20 cellular contexts compared by ENCODE assay signal in genomic region chr11:120308081-120308480, GRCh38. TPM values are rescaled to one million over a fixed set of nuclear protein-coding genes. Genes with fewer than 3 reads are reported as not detected.
A peak's percentile ranks its signal among the peaks of the same experiment; 100 is the strongest.
DNase-seq lines count a peak whose midpoint lies in the region; ATAC-seq and TF ChIP-seq lines count a peak whose summit lies in the region.
"Had no signal": no experiment of that assay in that cellular context is flagged by ENCODE, and none has a peak within 500 bp of the region (broad histone marks: within the 10 kb centered on the region; RNA-seq: fewer than 3 reads in every experiment).

No MANE protein-coding gene starts in this region.

- peaks cover 6 to 55% (median 19%) of the 10 kb centered on the region in 3 donors for H3K4me1 ChIP-seq in esophagus squamous epithelium

- no peaks in the 10 kb centered on the region for H3K36me3 ChIP-seq in esophagus squamous epithelium
- H3K36me3 ChIP-seq: BLaER1 had no signal

- H3K36me3 Mint-ChIP-seq in T-helper 17 cell (ENCODE audit: low read depth): no peaks in the 10 kb centered on the region
- H3K36me3 Mint-ChIP-seq: CD14-positive monocyte; CD8-positive, alpha-beta memory T cell had no signal

- H3K4me3 ChIP-seq in esophagus squamous epithelium: no peak overlapping the region
- H3K4me3 ChIP-seq: BLaER1, GM12878, GM23248 had no signal

- H3K27ac ChIP-seq in cingulate gyrus (ENCODE audit: low read depth, low read length): peak overlapping the region; percentile 29
- H3K27ac ChIP-seq in esophagus squamous epithelium: peak overlapping the region in 3 of 4 donors; percentile 52 to 57 (median 54)
- H3K27ac ChIP-seq: BLaER1, GM23248 had no signal

- WGBS in esophagus squamous epithelium, 2 donors: 83 to 96% methylated on average over 6 to 7 of the region's 7 CpGs

- no peak for ATAC-seq in T-helper 17 cell
- ATAC-seq in HG03045 (IDR thresholded peaks at IDR 0.05; ENCODE audit: unreplicated experiment): no peak
- ATAC-seq: GM12878 had no signal

- TF ChIP-seq CTCF in esophagus squamous epithelium (IDR thresholded peaks at IDR 0.05): no peak

- peaks cover 39% of the 10 kb centered on the region for H3K27me3 Mint-ChIP-seq in T-helper 17 cell

- H3K9me3 ChIP-seq in T-helper 17 cell (ENCODE audit: control insufficient read depth, low read length, poor library complexity, severe bottlenecking) (peaks cover 3% of the 10 kb centered on the region), esophagus squamous epithelium (no peaks in the 10 kb centered on the region)
- H3K9me3 ChIP-seq: BLaER1 had no signal

- H3K27me3 ChIP-seq in esophagus squamous epithelium: peaks cover 0 to 5% (median 0%) of the 10 kb centered on the region in 4 donors
- H3K27me3 ChIP-seq: BLaER1 had no signal

- H3K4me1 Mint-ChIP-seq in T-helper 17 cell: peaks cover 10% of the 10 kb centered on the region
- H3K4me1 Mint-ChIP-seq: B cell; CD8-positive, alpha-beta memory T cell had no signal

- H3K27ac Mint-ChIP-seq in T-helper 17 cell: peak overlapping the region; percentile 43
- H3K27ac Mint-ChIP-seq: B cell; CD4-positive, alpha-beta T cell; CD8-positive, alpha-beta memory T cell had no signal

- no peak overlapping the region for H3K4me3 Mint-ChIP-seq in T-helper 17 cell
- H3K4me3 Mint-ChIP-seq: B cell; CD4-positive, alpha-beta T cell; CD8-positive, alpha-beta memory T cell had no signal

- intact Hi-C loops in esophagus squamous epithelium (cut with DNase I): no loop called here

- DNase-seq in T-helper 17 cell (no peak), esophagus squamous epithelium (lab: John Stamatoyannopoulos, UW) (no peak), superior temporal gyrus (ENCODE audit: extremely low spot score) (peak; percentile 50), C1 segment of cervical spinal cord (lab: John Stamatoyannopoulos, UW) (no peak), AML-193 (lab: John Stamatoyannopoulos, UW) (no peak)
- DNase-seq: CD4-positive, alpha-beta T cell; CD8-positive, alpha-beta memory T cell; DMS 273 treated with DMSO at 0.1 percent for 48 hours; DMS79; EL; GDM1; GM23248; H7; HCEC 1CT had no signal

- TF ChIP-seq POLR2A in esophagus squamous epithelium (IDR thresholded peaks at IDR 0.05): no peak

RNA-seq across cellular contexts. Expression of gene TLCD5, which starts 17.0 kb away (rescaled TPM):
- total RNA-seq in T-helper 17 cell (under 1 TPM; 0.10 to 0.32 TPM), esophagus squamous epithelium (1 to 10 TPM in 1 of 4 donors, under 1 TPM in 3; 0.23 to 3.2 (median 0.43) TPM)
- total RNA-seq: CD4-positive, alpha-beta T cell had no signal

RNA-seq across cellular contexts. Expression of gene ARHGEF12, which starts 28.1 kb away (rescaled TPM):
- total RNA-seq in T-helper 17 cell (10 to 100 TPM; 12.9 to 31.3 TPM), esophagus squamous epithelium (100 to 1,000 TPM in 1 of 4 donors, 10 to 100 TPM in 3; 57.4 to 106 (median 70.7) TPM)
